Comparison of ENCODE assay signal across 8 cellular contexts in genomic region chr13:40776681-40777165, GRCh38.
DNase-seq lines count a peak whose midpoint lies in the region; ATAC-seq and TF ChIP-seq lines count a peak whose summit lies in the region.

No MANE protein-coding gene starts in this region.

- peak overlapping the region in 6 of 10 experiments; percentile 24 to 49 (median 40); a peak in 6 of 20 replicates for H3K4me3 ChIP-seq in BLaER1 treated with 17β-estradiol and CSF1 and Interleukin-3, amounts not matched to agents 10 nM and 100 nM
- H3K4me3 ChIP-seq in epithelial cell of esophagus (ENCODE audit: low read length), result no peak overlapping the region

- H3K27ac ChIP-seq in BLaER1 treated with 17β-estradiol and CSF1 and Interleukin-3, amounts not matched to agents 10 nM and 100 nM, result peak overlapping the region in 10 of 11 experiments; percentile 5 to 77 (median 48); a peak in 16 of 22 replicates

- H3K27me3 ChIP-seq in BLaER1 treated with 17β-estradiol and CSF1 and Interleukin-3, amounts not matched to agents 10 nM and 100 nM, result no peaks in the 10 kb centered on the region

- peak overlapping the region in 6 of 11 experiments; percentile 0 to 59 (median 33); a peak in 11 of 22 replicates for H3K9ac ChIP-seq in BLaER1 treated with 17β-estradiol and CSF1 and Interleukin-3, amounts not matched to agents 10 nM and 100 nM

- H3K4me1 ChIP-seq in BLaER1 treated with 17β-estradiol and CSF1 and Interleukin-3, amounts not matched to agents 10 nM and 100 nM, result peaks cover 30 to 44% (median 38%) of the 10 kb centered on the region in 10 experiments

- in situ Hi-C loops in GM13976 (cut with MboI; ENCODE audit: low sequenced_read_pairs, unreplicated experiment), result loop anchor here (25.0 kb wide), 1 partner anchor 286 kb away; the partner anchor contains the start of gene WBP4

- TF ChIP-seq CTCF in epithelial cell of esophagus (IDR thresholded peaks at IDR 0.05; ENCODE audit: insufficient read depth, low read depth, low read length, missing control alignments) (no peak), GM13976 (IDR thresholded peaks at IDR 0.05; ENCODE audit: borderline replicate concordance, control extremely low read depth, extremely low read depth, insufficient read depth, missing control alignments) (no peak)

- no peaks in the 10 kb centered on the region for H3K9me3 ChIP-seq in BLaER1 treated with 17β-estradiol and CSF1 and Interleukin-3, amounts not matched to agents 10 nM and 100 nM (replicated peaks in 1 of 11)

- ATAC-seq in GM21526 (IDR thresholded peaks at IDR 0.05; ENCODE audit: low FRiP score, unreplicated experiment), result peak; percentile 39

- no peaks in the 10 kb centered on the region for H3K36me3 ChIP-seq in BLaER1 treated with 17β-estradiol and CSF1 and Interleukin-3, amounts not matched to agents 10 nM and 100 nM

- H4K20me1 ChIP-seq in BLaER1 treated with 17β-estradiol and CSF1 and Interleukin-3, amounts not matched to agents 10 nM and 100 nM, result no peaks in the 10 kb centered on the region

- peak overlapping the region; percentile 70 to 94 (median 74) for H3K4me2 ChIP-seq in BLaER1 treated with 17β-estradiol and CSF1 and Interleukin-3, amounts not matched to agents 10 nM and 100 nM

- DNase-seq in KG1 (lab: John Stamatoyannopoulos, UW), result peak; percentile 68
- peak; percentile 79 for DNase-seq in activated CD4-positive, alpha-beta T cell treated with anti-CD3 and anti-CD28 coated beads for 48 hours
- DNase-seq in epithelial cell of esophagus (ENCODE audit: low read depth), result peak; percentile 53
- DNase-seq in stimulated activated CD4-positive, alpha-beta T cell treated with anti-CD3 and anti-CD28 coated beads, Interleukin-15, amount 100 ng/mL, for 24 hours, result peak; percentile 79
- no peak for DNase-seq in dedifferentiated amniotic fluid mesenchymal stem cell (ENCODE audit: extremely low spot score)
- DNase-seq in GM13976 (ENCODE audit: low spot score), result no peak

Comparison
In these comparisons a context has a peak if more than half of its experiments do, and no peak if none do; other contexts are left out.
1. DNase-seq: peak in KG1 (single experiment), activated CD4-positive, alpha-beta T cell treated with anti-CD3 and anti-CD28 coated beads for 48 hours (single experiment), epithelial cell of esophagus (single experiment) and stimulated activated CD4-positive, alpha-beta T cell treated with anti-CD3 and anti-CD28 coated beads, Interleukin-15, amount 100 ng/mL, for 24 hours (single experiment); none in dedifferentiated amniotic fluid mesenchymal stem cell (single experiment) and GM13976 (single experiment).